Comparison of ENCODE assay signal across 1 cellular context in the genomic region with DNA sequence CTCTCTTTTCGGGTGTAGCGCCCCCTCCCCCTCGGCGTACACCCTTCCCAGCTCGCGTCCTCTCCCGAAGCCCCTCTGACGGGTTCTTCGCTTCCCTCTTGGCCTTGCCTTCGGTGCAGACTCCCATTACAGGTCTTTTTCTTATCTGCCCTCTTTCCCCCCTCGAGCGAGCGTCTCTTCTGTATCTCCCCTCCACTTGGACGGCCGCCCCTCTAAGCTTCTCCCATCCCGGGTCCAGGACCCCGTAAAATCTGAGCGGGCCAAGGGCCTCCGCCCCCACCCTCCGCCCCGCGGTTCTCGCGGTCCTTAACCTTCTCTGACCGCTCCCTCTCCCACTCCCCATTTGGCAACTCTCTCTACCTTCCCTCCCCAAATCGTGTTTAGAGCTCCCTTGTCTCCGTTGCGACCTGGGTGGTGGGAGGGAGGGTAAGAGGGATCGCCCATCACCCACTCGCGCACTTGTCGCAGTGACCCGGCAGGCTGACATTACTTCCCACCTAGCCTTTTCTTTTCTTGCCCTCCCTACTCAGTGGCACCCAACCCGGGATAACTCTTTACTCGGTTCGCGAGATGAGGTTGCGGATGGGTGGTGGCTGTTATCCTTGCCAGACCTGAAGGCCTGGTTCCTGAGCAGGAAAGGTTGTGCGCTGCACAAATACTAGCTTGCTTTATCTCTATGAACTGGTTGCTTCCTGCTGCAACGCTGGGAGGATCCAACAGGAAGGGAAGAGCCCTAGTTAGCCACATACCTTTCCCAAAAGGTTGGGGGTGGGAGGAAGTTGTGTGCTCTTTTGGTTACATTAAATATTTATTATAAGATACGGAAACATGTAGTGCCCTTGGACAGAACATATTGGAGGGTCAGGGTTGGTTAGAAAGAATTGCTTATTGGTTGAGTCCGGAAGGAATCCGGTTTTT.
A peak's percentile ranks its signal among the peaks of the same experiment; 100 is the strongest.
TF ChIP-seq lines count a peak whose summit lies in the region.

No MANE protein-coding gene starts in this region.

TF ChIP-seq in K562, 482 proteins besides CTCF, POLR2A, EP300 and RAD21 (continued from another document):
- TF ChIP-seq LCOR (CRISPR knock-in tag; IDR thresholded peaks at IDR 0.05) (no peak), FOXK2 (conservative IDR thresholded peaks at IDR 0.05 in 1 of 2, IDR thresholded peaks at IDR 0.05 in 1 of 2; ENCODE audit: low read depth in 2 of 2) (peak in 1 of 2 experiments; percentile 82; a peak in 2 of 4 replicates), ZNF561 (CRISPR knock-in tag; conservative IDR thresholded peaks at IDR 0.05) (no peak), EGR1 (conservative IDR thresholded peaks at IDR 0.05) (peak; percentile 40; the same call in 1 of the 2 replicates), ZNF134 (CRISPR knock-in tag; conservative IDR thresholded peaks at IDR 0.05) (no peak), ZNF766 (CRISPR knock-in tag; conservative IDR thresholded peaks at IDR 0.05) (peak; percentile 53; the same call in 1 of the 2 replicates), SUPT5H (IDR thresholded peaks at IDR 0.05) (peak; percentile 19; the same call in 1 of the 2 replicates), SAP30 (IDR thresholded peaks at IDR 0.05; ENCODE audit: borderline replicate concordance, insufficient read depth, low read depth, low read length, poor library complexity, severe bottlenecking) (peak; percentile 44), MECOM (CRISPR knock-in tag; IDR thresholded peaks at IDR 0.05) (no peak), E2F8 (IDR thresholded peaks at IDR 0.05; ENCODE audit: low read depth, partially characterized antibody) (no peak), CBFA2T2 (conservative IDR thresholded peaks at IDR 0.05) (0 out of 2 replicates have a peak, but pooled peaks have one; percentile 23), HDAC3 (IDR thresholded peaks at IDR 0.05; ENCODE audit: borderline replicate concordance, partially characterized antibody) (no peak), ZBTB26 (CRISPR knock-in tag; IDR thresholded peaks at IDR 0.05) (no peak), LARP7 (IDR thresholded peaks at IDR 0.05) (no peak), XRCC5 (IDR thresholded peaks at IDR 0.05; ENCODE audit: low read depth, low read length) (no peak), PRDM10 (IDR thresholded peaks at IDR 0.05; ENCODE audit: partially characterized antibody) (peak; percentile 98), CBFA2T3 (IDR thresholded peaks at IDR 0.05) (peak; percentile 65)
- TF ChIP-seq, protein P1, sequence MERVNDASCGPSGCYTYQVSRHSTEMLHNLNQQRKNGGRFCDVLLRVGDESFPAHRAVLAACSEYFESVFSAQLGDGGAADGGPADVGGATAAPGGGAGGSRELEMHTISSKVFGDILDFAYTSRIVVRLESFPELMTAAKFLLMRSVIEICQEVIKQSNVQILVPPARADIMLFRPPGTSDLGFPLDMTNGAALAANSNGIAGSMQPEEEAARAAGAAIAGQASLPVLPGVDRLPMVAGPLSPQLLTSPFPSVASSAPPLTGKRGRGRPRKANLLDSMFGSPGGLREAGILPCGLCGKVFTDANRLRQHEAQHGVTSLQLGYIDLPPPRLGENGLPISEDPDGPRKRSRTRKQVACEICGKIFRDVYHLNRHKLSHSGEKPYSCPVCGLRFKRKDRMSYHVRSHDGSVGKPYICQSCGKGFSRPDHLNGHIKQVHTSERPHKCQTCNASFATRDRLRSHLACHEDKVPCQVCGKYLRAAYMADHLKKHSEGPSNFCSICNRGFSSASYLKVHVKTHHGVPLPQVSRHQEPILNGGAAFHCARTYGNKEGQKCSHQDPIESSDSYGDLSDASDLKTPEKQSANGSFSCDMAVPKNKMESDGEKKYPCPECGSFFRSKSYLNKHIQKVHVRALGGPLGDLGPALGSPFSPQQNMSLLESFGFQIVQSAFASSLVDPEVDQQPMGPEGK (CRISPR knock-in tag; IDR thresholded peaks at IDR 0.05; ENCODE audit: borderline replicate concordance): no peak
TF ChIP-seq in K562: peak in this region for 35.
